ENCODE assay signal across 27 cellular contexts in the genomic region with DNA sequence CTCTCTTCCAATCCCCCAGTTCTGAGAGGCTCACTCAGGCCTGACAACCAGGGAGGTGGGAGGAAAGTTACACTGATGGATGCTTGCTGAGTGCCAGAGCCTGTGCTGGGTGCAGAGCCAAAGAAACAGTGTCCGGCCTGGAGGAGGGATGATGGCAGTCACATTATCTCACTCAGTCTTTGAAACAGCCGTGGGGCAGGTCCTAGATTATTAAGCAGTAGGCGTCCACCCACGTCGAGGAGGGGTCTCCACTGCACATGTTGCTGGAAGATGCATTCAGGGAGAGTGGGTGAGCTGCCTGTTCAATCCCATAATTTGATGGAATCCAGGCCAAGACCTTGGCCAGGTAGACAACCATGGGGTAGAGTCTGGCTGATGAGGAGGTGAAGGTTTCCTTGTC. TPM values are rescaled to one million over a fixed set of nuclear protein-coding genes. Genes with fewer than 3 reads are reported as not detected.
"Had no signal": no experiment of that assay in that cellular context is flagged by ENCODE, and none has a peak within 500 bp of the region (broad histone marks: within the 10 kb centered on the region; RNA-seq: fewer than 3 reads in every experiment).

No MANE protein-coding gene starts in this region.

- H3K27ac Mint-ChIP-seq: activated CD4-positive, alpha-beta T cell treated with anti-CD3 and anti-CD28 coated beads, Interleukin-2, amount 10 ng/mL, durations not matched to agents 7 days and 5 days; activated CD8-positive, alpha-beta T cell treated with anti-CD3 and anti-CD28 coated beads for 36 hours; activated naive CD8-positive, alpha-beta T cell treated with anti-CD3 and anti-CD28 coated beads, Interleukin-2, amount 10 ng/mL, durations not matched to agents 7 days and 5 days; T-cell had no signal

- DNase-seq: activated CD4-positive, alpha-beta T cell treated with anti-CD3 and anti-CD28 coated beads, Interleukin-2, amount 10 ng/mL, durations not matched to agents 7 days and 5 days; activated CD4-positive, CD25-positive, alpha-beta regulatory T cell; activated CD8-positive, alpha-beta memory T cell treated with anti-CD3 and anti-CD28 coated beads, Interleukin-2, amount 50 U/mL, for 4 hours; activated CD8-positive, alpha-beta T cell treated with anti-CD3 and anti-CD28 coated beads for 36 hours; activated naive CD4-positive, alpha-beta T cell treated with anti-CD3 and anti-CD28 coated beads, Interleukin-2, amount 50 U/mL, for 16 hours; activated naive CD8-positive, alpha-beta T cell treated with anti-CD3 and anti-CD28 coated beads, Interleukin-2, amount 10 ng/mL, durations not matched to agents 7 days and 5 days; adrenal gland; central memory CD4-positive, alpha-beta T cell; KG1; NCI-H1092; NCI-H1417; NCI-H1930; NCI-H2107; NCI-H2171 treated with DMSO at 0.1 percent for 48 hours; NCI-H226; NCI-H510A; NCI-H526 treated with DMSO at 0.1 percent for 48 hours; NCI-H82; OCI-M1; RPMI8226; T-cell had no signal

- H3K36me3 Mint-ChIP-seq: activated naive CD8-positive, alpha-beta T cell treated with anti-CD3 and anti-CD28 coated beads, Interleukin-2, amount 10 ng/mL, durations not matched to agents 7 days and 5 days; T-cell had no signal

- H3K4me3 Mint-ChIP-seq: activated CD4-positive, alpha-beta T cell treated with anti-CD3 and anti-CD28 coated beads, Interleukin-2, amount 10 ng/mL, durations not matched to agents 7 days and 5 days; activated CD8-positive, alpha-beta T cell treated with anti-CD3 and anti-CD28 coated beads for 36 hours; activated naive CD8-positive, alpha-beta T cell treated with anti-CD3 and anti-CD28 coated beads, Interleukin-2, amount 10 ng/mL, durations not matched to agents 7 days and 5 days; T-cell had no signal

- H3K27me3 ChIP-seq: adrenal gland, breast epithelium had no signal

- H3K4me1 Mint-ChIP-seq: activated CD4-positive, alpha-beta T cell treated with anti-CD3 and anti-CD28 coated beads, Interleukin-2, amount 10 ng/mL, durations not matched to agents 7 days and 5 days had no signal

- H3K9me3 Mint-ChIP-seq: activated CD4-positive, alpha-beta T cell treated with anti-CD3 and anti-CD28 coated beads, Interleukin-2, amount 10 ng/mL, durations not matched to agents 7 days and 5 days; activated CD8-positive, alpha-beta T cell treated with anti-CD3 and anti-CD28 coated beads for 36 hours; activated naive CD8-positive, alpha-beta T cell treated with anti-CD3 and anti-CD28 coated beads, Interleukin-2, amount 10 ng/mL, durations not matched to agents 7 days and 5 days; T-cell had no signal

- H3K4me3 ChIP-seq: adrenal gland, breast epithelium, SK-N-MC had no signal

- H3K4me1 ChIP-seq: adrenal gland, breast epithelium had no signal

- H3K27me3 Mint-ChIP-seq: activated CD4-positive, alpha-beta T cell treated with anti-CD3 and anti-CD28 coated beads, Interleukin-2, amount 10 ng/mL, durations not matched to agents 7 days and 5 days; activated CD8-positive, alpha-beta T cell treated with anti-CD3 and anti-CD28 coated beads for 36 hours; activated naive CD8-positive, alpha-beta T cell treated with anti-CD3 and anti-CD28 coated beads, Interleukin-2, amount 10 ng/mL, durations not matched to agents 7 days and 5 days had no signal

- H3K9me3 ChIP-seq: adrenal gland, breast epithelium had no signal

- H3K27ac ChIP-seq: adrenal gland, breast epithelium, SK-N-MC, VCaP had no signal

- H3K36me3 ChIP-seq: adrenal gland, breast epithelium had no signal

RNA-seq across cellular contexts. Expression of a gene that starts 29.6 kb away (rescaled TPM):
- total RNA-seq: activated CD4-positive, alpha-beta T cell treated with anti-CD3 and anti-CD28 coated beads, Interleukin-2, amount 10 ng/mL, durations not matched to agents 7 days and 5 days; activated CD8-positive, alpha-beta T cell treated with anti-CD3 and anti-CD28 coated beads for 36 hours; activated naive CD8-positive, alpha-beta T cell treated with anti-CD3 and anti-CD28 coated beads, Interleukin-2, amount 10 ng/mL, durations not matched to agents 7 days and 5 days; M059J; Right ventricle myocardium inferior; T-cell; T-helper 2 cell treated with Interferon-gamma antibody and Interleukin-4, amounts not matched to agents 100 ng/mL and 5 ng/mL, for 36 hours had no signal
